9 cellular contexts compared by ENCODE assay signal in genomic region chr11:78715639-78716311, GRCh38.
DNase-seq lines count a peak whose midpoint lies in the region; ATAC-seq, FAIRE-seq and TF ChIP-seq lines count a peak whose summit lies in the region.
"Had no signal": no experiment of that assay in that cellular context is flagged by ENCODE, and none has a peak within 500 bp of the region (broad histone marks: within the 10 kb centered on the region; RNA-seq: fewer than 3 reads in every experiment).

No MANE protein-coding gene starts in this region.

- no peaks in the 10 kb centered on the region for H3K79me2 ChIP-seq in HepG2 (ENCODE audit: insufficient read depth, low read length)

- WGBS in body of pancreas, 2 donors: 28 to 35% methylated on average over 8 of the region's 8 CpGs
- 4% methylated on average over 8 of the region's 8 CpGs for WGBS in HepG2 (ENCODE audit: low lambda C conversion rate)

- TF ChIP-seq RAD21 in HepG2 (CRISPR knock-in tag; IDR thresholded peaks at IDR 0.05): peak; percentile 36; the same call in 1 of the 2 replicates

- POLR2A ChIA-PET in Panc1 (lab: Charles Lee) (no interaction called here), HepG2 (lab: Yijun Ruan, JAX) (no interaction called here)

- no peak overlapping the region for H3K4me2 ChIP-seq in HepG2 (ENCODE audit: low read depth, low read length)

- no peak overlapping the region for H3K4me3 ChIP-seq in Panc1 (ENCODE audit: low read depth in 2 of 2, low read length in 2 of 2)
- H3K4me3 ChIP-seq in body of pancreas: no peak overlapping the region
- no peak overlapping the region for H3K4me3 ChIP-seq in HepG2 (replicated peaks in 1 of 3; ENCODE audit: insufficient read depth in 1 of 3, low read depth in 2 of 3, low read length in 3 of 3)
- no peak overlapping the region for H3K4me3 ChIP-seq in vagina

- H3K36me3 ChIP-seq in Panc1 (ENCODE audit: control insufficient read depth, insufficient read depth, low read length) (no peaks in the 10 kb centered on the region), body of pancreas (replicated peaks in 1 of 2; ENCODE audit: insufficient read depth in 1 of 2, low read depth in 2 of 2) (no peaks in the 10 kb centered on the region), HepG2 (replicated peaks in 1 of 2; ENCODE audit: control insufficient read depth in 1 of 2, insufficient read depth in 2 of 2, low read length in 2 of 2) (no peaks in the 10 kb centered on the region), vagina (no peaks in the 10 kb centered on the region)
- H3K36me3 ChIP-seq: neutrophil had no signal

- peaks cover 3% of the 10 kb centered on the region; the same call in 1 of the 2 replicates for H3K4me1 ChIP-seq in Panc1 (ENCODE audit: control insufficient read depth, insufficient read depth, low read length)
- H3K4me1 ChIP-seq in body of pancreas: no peaks in the 10 kb centered on the region
- H3K4me1 ChIP-seq in HepG2 (ENCODE audit: insufficient read depth, low read length): no peaks in the 10 kb centered on the region
- H3K4me1 ChIP-seq in vagina: no peaks in the 10 kb centered on the region

- in situ Hi-C loops in Panc1 (cut with HindIII; ENCODE audit: low pct_unique_long_range_greater_than_20kb, low sequenced_read_pairs) (no loop called here), HepG2 (cut with HindIII; ENCODE audit: extremely low pct_ligation_motif_present, low pct_unique_long_range_greater_than_20kb) (loop anchor here (5.0 kb wide), 1 partner anchor 68 kb away; no protein-coding TSS in a partner anchor)

- BruUV-seq in Panc1 (replicated peaks; lab: Mats Ljungman, UMichigan) (no TSS peak), HepG2 (replicated peaks; lab: Mats Ljungman, UMichigan) (no TSS peak)

- H3K9me3 ChIP-seq in Panc1 (ENCODE audit: control insufficient read depth, insufficient read depth, low read depth, low read length): no peaks in the 10 kb centered on the region
- H3K9me3 ChIP-seq in body of pancreas: no peaks in the 10 kb centered on the region
- no peaks in the 10 kb centered on the region for H3K9me3 ChIP-seq in HepG2 (ENCODE audit: low read length)
- no peaks in the 10 kb centered on the region for H3K9me3 ChIP-seq in vagina
- H3K9me3 ChIP-seq: neutrophil had no signal

- H3K4me3 Mint-ChIP-seq in stimulated activated naive CD8-positive, alpha-beta T cell treated with anti-CD3 and anti-CD28 coated beads, Interleukin-15, amount 100 ng/mL, for 72 hours: no peak overlapping the region

- no peak overlapping the region for H2AFZ ChIP-seq in HepG2 (ENCODE audit: low read length)

- DNase-seq in AML-193 (lab: John Stamatoyannopoulos, UW) (peak; percentile 20 to 40), Kasumi-1 (lab: John Stamatoyannopoulos, UW) (peak; percentile 17 to 19), Panc1 (ENCODE audit: low read depth, low spot score) (peak; percentile 78), body of pancreas (peak; percentile 51 to 72 (median 57)), HepG2 (ENCODE audit: low spot score) (peak; percentile 57), vagina (ENCODE audit: extremely low spot score in 2 of 2) (no peak)
- DNase-seq in stimulated activated naive CD8-positive, alpha-beta T cell treated with anti-CD3 and anti-CD28 coated beads, Interleukin-15, amount 100 ng/mL, for 72 hours: peak; percentile 34 to 55

- TF ChIP-seq EP300 in HepG2 (IDR thresholded peaks at IDR 0.05; ENCODE audit: low read depth in 2 of 2, low read length in 2 of 2) (no peak), HepG2 (CRISPR knock-in tag; IDR thresholded peaks at IDR 0.05; ENCODE audit: borderline replicate concordance) (no peak)

- no peaks in the 10 kb centered on the region for H3K27me3 Mint-ChIP-seq in stimulated activated naive CD8-positive, alpha-beta T cell treated with anti-CD3 and anti-CD28 coated beads, Interleukin-15, amount 100 ng/mL, for 72 hours

- no peaks in the 10 kb centered on the region for H4K20me1 ChIP-seq in HepG2 (ENCODE audit: insufficient read depth, low read length)

- H3K27me3 ChIP-seq in Panc1 (ENCODE audit: control insufficient read depth, insufficient read depth, low read length) (no peaks in the 10 kb centered on the region), body of pancreas (no peaks in the 10 kb centered on the region), HepG2 (ENCODE audit: control insufficient read depth in 1 of 2, insufficient read depth in 2 of 2, low read length in 2 of 2) (no peaks in the 10 kb centered on the region; a peak in 1 of 5 replicates), vagina (no peaks in the 10 kb centered on the region)

- no peak overlapping the region for H3K9ac ChIP-seq in HepG2 (ENCODE audit: insufficient read depth, low read depth, low read length)

- intact Hi-C loops in Panc1 (cut with micrococcal nuclease; ENCODE audit: unreplicated experiment): loop anchor here (2.0 kb wide), 1 partner anchor 71 kb away; no protein-coding TSS in a partner anchor
- intact Hi-C loops in body of pancreas (cut with DNase I): no loop called here
- intact Hi-C loops in HepG2 (cut with micrococcal nuclease; ENCODE audit: unreplicated experiment): loop anchor here (1.0 kb wide), 2 partner anchors 65 to 70 kb away; no protein-coding TSS in a partner anchor
- intact Hi-C loops in vagina (cut with DNase I): no loop called here

- no peak overlapping the region for H3K27ac Mint-ChIP-seq in stimulated activated naive CD8-positive, alpha-beta T cell treated with anti-CD3 and anti-CD28 coated beads, Interleukin-15, amount 100 ng/mL, for 72 hours

- FAIRE-seq in HepG2 (lab: Jason Lieb, UNC): peak; percentile 78

- TF ChIP-seq CTCF in Panc1 (IDR thresholded peaks at IDR 0.05) (peak; percentile 83), body of pancreas (IDR thresholded peaks at IDR 0.05) (peak; percentile 28 to 67 (median 61)), HepG2 (CRISPR knock-in tag; IDR thresholded peaks at IDR 0.05) (peak; percentile 82), vagina (IDR thresholded peaks at IDR 0.05) (peak in 1 of 3 experiments; percentile 17)

- no peaks in the 10 kb centered on the region for H3K4me1 Mint-ChIP-seq in stimulated activated naive CD8-positive, alpha-beta T cell treated with anti-CD3 and anti-CD28 coated beads, Interleukin-15, amount 100 ng/mL, for 72 hours

- H3K9me3 Mint-ChIP-seq in stimulated activated naive CD8-positive, alpha-beta T cell treated with anti-CD3 and anti-CD28 coated beads, Interleukin-15, amount 100 ng/mL, for 72 hours: no peaks in the 10 kb centered on the region

- no peak overlapping the region for H3K27ac ChIP-seq in Panc1 (ENCODE audit: low read length)
- H3K27ac ChIP-seq in body of pancreas: no peak overlapping the region
- no peak overlapping the region for H3K27ac ChIP-seq in HepG2 (ENCODE audit: extremely low read length, insufficient read depth, low read length)
- no peak overlapping the region for H3K27ac ChIP-seq in vagina
- H3K27ac ChIP-seq: neutrophil had no signal

- CTCF ChIA-PET in Panc1 (lab: Charles Lee) (interaction anchor here (1.5 to 1.6 kb wide), 2 partner anchors 68 to 70 kb away, joined by 4 to 12 read pairs; no protein-coding TSS in a partner anchor), HepG2 (lab: Yijun Ruan, JAX; ENCODE audit: low intra/inter-chr PET ratio, low total read pairs) (interaction anchor here (3.6 kb wide), 1 partner anchor 70 kb away, joined by 36 read pairs; no protein-coding TSS in a partner anchor)

- ATAC-seq in GM18867 (IDR thresholded peaks at IDR 0.05; ENCODE audit: unreplicated experiment) (peak; percentile 86), Panc1 (peak; percentile 83), body of pancreas (no peak), HepG2 (peak; percentile 97)
- peak; percentile 82 for ATAC-seq in stimulated activated naive CD8-positive, alpha-beta T cell treated with anti-CD3 and anti-CD28 coated beads, Interleukin-15, amount 100 ng/mL, for 72 hours

- TF ChIP-seq POLR2A in body of pancreas (IDR thresholded peaks at IDR 0.05): no peak
- TF ChIP-seq POLR2A in HepG2 (IDR thresholded peaks at IDR 0.05; ENCODE audit: insufficient read depth in 1 of 2, low read depth in 2 of 2, low read length in 2 of 2): no peak
- no peak for TF ChIP-seq POLR2A in vagina (IDR thresholded peaks at IDR 0.05)

TF ChIP-seq in HepG2, 621 proteins besides CTCF, POLR2A, EP300 and RAD21 (continues in another document):
- TF ChIP-seq HES4 (CRISPR knock-in tag; IDR thresholded peaks at IDR 0.05; ENCODE audit: borderline replicate concordance) (no peak), HMGXB4 (CRISPR knock-in tag; IDR thresholded peaks at IDR 0.05; ENCODE audit: borderline replicate concordance in 1 of 2, low read depth in 1 of 2) (0 out of 4 replicates have a peak, but pooled peaks of 1 of the 2 experiments have one; percentile 41), ATF7-NPFF (CRISPR knock-in tag; IDR thresholded peaks at IDR 0.05; ENCODE audit: low read depth) (no peak), JUND (CRISPR knock-in tag; IDR thresholded peaks at IDR 0.05) (peak; percentile 78), CHCHD3 (CRISPR knock-in tag; IDR thresholded peaks at IDR 0.05) (no peak), ZNF839 (CRISPR knock-in tag; IDR thresholded peaks at IDR 0.05; ENCODE audit: borderline replicate concordance) (no peak), SPEN (CRISPR knock-in tag; IDR thresholded peaks at IDR 0.05; ENCODE audit: low read depth) (no peak)

Comparison
In these comparisons a context has a peak if more than half of its experiments do, and no peak if none do; other contexts are left out.
1. DNase-seq: peak in AML-193 (2 of 2), Kasumi-1 (2 of 2), Panc1 (single experiment), body of pancreas (4 of 4), HepG2 (single experiment) and stimulated activated naive CD8-positive, alpha-beta T cell treated with anti-CD3 and anti-CD28 coated beads, Interleukin-15, amount 100 ng/mL, for 72 hours (2 of 2); none in vagina (0 of 2).
2. intact Hi-C loops: an anchor here in Panc1 (2.0 kb wide) and HepG2 (1.0 kb wide); none called in body of pancreas and vagina.